ENCODE assay signal across 15 cellular contexts in the genomic region with DNA sequence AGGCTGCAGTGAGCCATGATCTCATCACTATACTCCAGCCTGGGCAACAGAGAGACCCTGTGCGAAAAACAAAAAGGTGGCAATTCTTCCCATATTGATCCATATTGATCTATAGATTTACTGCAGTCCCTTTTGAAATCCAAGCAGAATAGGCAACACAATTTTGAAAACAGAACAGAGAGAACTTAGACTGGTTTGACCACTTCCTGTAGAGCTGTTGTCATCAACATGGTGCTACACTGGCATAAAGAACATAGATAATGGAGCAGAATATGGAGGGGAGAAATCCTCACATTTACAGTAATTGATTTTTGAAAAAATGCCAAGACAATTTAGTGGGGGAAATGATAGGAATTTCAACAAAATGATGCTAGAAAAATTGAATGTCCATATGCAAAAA.
"Had no signal": no experiment of that assay in that cellular context is flagged by ENCODE, and none has a peak within 500 bp of the region (broad histone marks: within the 10 kb centered on the region; RNA-seq: fewer than 3 reads in every experiment).

No MANE protein-coding gene starts in this region.

- H3K4me1 ChIP-seq: ascending aorta, upper lobe of left lung had no signal

- H3K9me3 ChIP-seq: ascending aorta, upper lobe of left lung had no signal

- H3K4me1 Mint-ChIP-seq: nephron had no signal

- DNase-seq: activated CD8-positive, alpha-beta memory T cell treated with anti-CD3 and anti-CD28 coated beads, Interleukin-2, amount 50 U/mL, for 48 hours; foreskin melanocyte; heart left ventricle; immature natural killer cell; nucleus accumbens; posterior cingulate gyrus; stimulated activated CD4-positive, alpha-beta T cell treated with anti-CD3 and anti-CD28 coated beads, Interleukin-2, amount 100 ng/mL, for 48 hours; stimulated activated naive CD4-positive, alpha-beta T cell; T1000; upper lobe of left lung had no signal

- H3K27ac ChIP-seq: ascending aorta, epithelial cell of prostate, heart left ventricle, upper lobe of left lung had no signal

- H3K36me3 ChIP-seq: ascending aorta, heart left ventricle, upper lobe of left lung had no signal

- H3K27ac Mint-ChIP-seq: dendritic cell treated with granulocyte-macrophage colony-stimulating factor and Interleukin-4, amounts not matched to agents 40 ng/mL and 50 ng/mL, for 4 days; immature natural killer cell; nephron had no signal

- H3K9me3 Mint-ChIP-seq: immature natural killer cell had no signal

- H3K27me3 ChIP-seq: ascending aorta, heart left ventricle, upper lobe of left lung had no signal

- H3K4me3 ChIP-seq: ascending aorta, heart left ventricle, upper lobe of left lung had no signal

- ATAC-seq: activated CD4-positive, CD25-positive, alpha-beta regulatory T cell treated with anti-CD3 and anti-CD28 coated beads, Interleukin-2, amount 50 U/mL, for 24 hours; heart left ventricle had no signal

- H3K27me3 Mint-ChIP-seq: dendritic cell treated with granulocyte-macrophage colony-stimulating factor and Interleukin-4, amounts not matched to agents 40 ng/mL and 50 ng/mL, for 4 days had no signal

- H3K4me3 Mint-ChIP-seq: dendritic cell treated with granulocyte-macrophage colony-stimulating factor and Interleukin-4, amounts not matched to agents 40 ng/mL and 50 ng/mL, for 4 days; immature natural killer cell; nephron had no signal
